In the genomic region with DNA sequence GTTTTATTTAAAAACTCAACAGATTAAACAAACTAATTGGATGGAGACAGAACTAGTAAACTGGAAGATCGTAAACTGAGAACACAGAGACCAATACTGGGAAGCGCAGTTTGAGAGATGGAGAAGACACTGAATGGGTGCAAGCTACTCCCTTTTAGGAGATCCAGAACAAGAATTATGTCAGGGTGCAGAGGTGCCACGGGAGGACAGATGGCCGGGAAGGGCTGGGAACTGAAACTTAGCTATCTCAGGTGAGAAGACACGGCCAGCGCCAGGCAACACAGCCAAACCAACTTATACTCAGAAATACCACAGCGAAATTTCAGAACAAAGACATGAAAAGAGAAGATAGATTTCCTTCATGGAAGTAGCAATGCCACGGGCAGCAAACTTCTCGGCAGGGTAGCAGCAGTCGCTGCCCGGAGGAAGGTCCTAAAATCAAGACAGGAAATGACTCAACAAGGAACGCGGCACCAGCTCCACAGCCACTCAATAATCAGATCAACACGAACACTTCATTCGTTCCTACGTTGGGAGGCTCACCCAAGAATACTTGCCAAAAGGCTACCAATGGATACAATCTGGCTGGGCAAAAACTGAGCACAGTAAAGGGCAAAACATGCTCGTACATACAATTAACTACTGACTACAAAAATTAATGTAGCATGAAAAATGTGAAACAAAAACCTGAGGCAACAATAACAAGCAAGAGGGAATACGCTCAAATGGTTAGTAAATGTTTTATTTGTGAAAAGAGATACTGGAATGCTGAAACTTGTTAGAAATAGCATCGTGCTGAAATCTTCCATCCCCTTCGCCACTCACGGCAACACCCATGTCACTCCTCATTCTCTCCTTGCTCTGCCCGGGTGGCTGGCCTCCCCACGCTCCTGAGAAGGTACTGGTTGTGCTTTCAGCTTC, we compare ENCODE assay signal across 8 cellular contexts. TPM values are rescaled to one million over a fixed set of nuclear protein-coding genes. Genes with fewer than 3 reads are reported as not detected.
DNase-seq lines count a peak whose midpoint lies in the region; ATAC-seq and TF ChIP-seq lines count a peak whose summit lies in the region.

No MANE protein-coding gene starts in this region.

- peaks cover 16% of the 10 kb centered on the region for H4K20me1 ChIP-seq in smooth muscle cell (ENCODE audit: low read depth)

- H3K4me1 Mint-ChIP-seq in CD8-positive, alpha-beta memory T cell, result peaks cover 43 to 65% (median 63%) of the 10 kb centered on the region in 3 donors

- peaks cover 2 to 22% (median 4%) of the 10 kb centered on the region in 3 donors for H3K36me3 Mint-ChIP-seq in CD8-positive, alpha-beta memory T cell

- CTCF ChIA-PET in CD8-positive, alpha-beta memory T cell (lab: Charles Lee), result interaction anchor here (1.4 to 1.6 kb wide), 2 partner anchors 16 to 58 kb away, joined by 3 read pairs; no protein-coding TSS in a partner anchor

- H3K27ac Mint-ChIP-seq in CD8-positive, alpha-beta memory T cell, result peak overlapping the region; percentile 54 to 96 (median 86)

- peak overlapping the region; percentile 18 for H3K9ac ChIP-seq in smooth muscle cell (ENCODE audit: low read depth)

- 37% methylated on average over 23 of the region's 23 CpGs for WGBS in smooth muscle cell (ENCODE audit: low lambda C conversion rate)

- POLR2A ChIA-PET in CD8-positive, alpha-beta memory T cell (lab: Charles Lee), result interaction anchor here (1.3 kb wide), 1 partner anchor 22 kb away, joined by 6 read pairs; the partner anchor contains the start of gene STK32C

- peaks cover 0 to 3% (median 0%) of the 10 kb centered on the region in 5 donors for H3K9me3 Mint-ChIP-seq in CD8-positive, alpha-beta memory T cell

- peak overlapping the region; percentile 85 to 97 (median 87) for H3K4me3 Mint-ChIP-seq in CD8-positive, alpha-beta memory T cell

- no peaks in the 10 kb centered on the region for H3K9me3 ChIP-seq in CD8-positive, alpha-beta memory T cell (ENCODE audit: low read length)
- H3K9me3 ChIP-seq in smooth muscle cell (replicated peaks; ENCODE audit: low read depth), result no peaks in the 10 kb centered on the region

- ATAC-seq in GM18867 (IDR thresholded peaks at IDR 0.05; ENCODE audit: unreplicated experiment), result no peak
- ATAC-seq in HG02588 (IDR thresholded peaks at IDR 0.05; ENCODE audit: unreplicated experiment), result no peak

- H2AFZ ChIP-seq in smooth muscle cell (ENCODE audit: low read depth), result peak overlapping the region; percentile 36

- no peaks in the 10 kb centered on the region for H3K36me3 ChIP-seq in CD8-positive, alpha-beta memory T cell (ENCODE audit: insufficient read depth, low read length)
- H3K36me3 ChIP-seq in smooth muscle cell (ENCODE audit: low read depth), result no peaks in the 10 kb centered on the region

- H3K27ac ChIP-seq in CD8-positive, alpha-beta memory T cell (ENCODE audit: low read depth, low read length), result peak overlapping the region; percentile 38
- H3K27ac ChIP-seq in VCaP, result peak overlapping the region; percentile 74
- peak overlapping the region; percentile 70 for H3K27ac ChIP-seq in smooth muscle cell (ENCODE audit: low read depth)

- H3F3A ChIP-seq in smooth muscle cell (ENCODE audit: low read depth), result peaks cover under 1% of the 10 kb centered on the region

- TF ChIP-seq CTCF in VCaP (conservative IDR thresholded peaks at IDR 0.05) (no peak), foreskin fibroblast (IDR thresholded peaks at IDR 0.05; ENCODE audit: low read depth, low read length) (no peak), smooth muscle cell (IDR thresholded peaks at IDR 0.05; ENCODE audit: borderline replicate concordance, insufficient read depth, poor library complexity, severe bottlenecking) (no peak), GM10266 (IDR thresholded peaks at IDR 0.05; ENCODE audit: control insufficient read depth, insufficient read depth, low read depth, missing control alignments) (no peak)

- H3K4me3 ChIP-seq in CD8-positive, alpha-beta memory T cell (ENCODE audit: low read length), result peak overlapping the region; percentile 92
- H3K4me3 ChIP-seq in foreskin fibroblast (ENCODE audit: low read depth in 1 of 2, low read length in 2 of 2) (peak overlapping the region; percentile 89 to 97), smooth muscle cell (peak overlapping the region; percentile 71)

- peak; percentile 7 to 49 (median 22) for DNase-seq in CD8-positive, alpha-beta memory T cell
- peak; percentile 80 for DNase-seq in HT1080 (ENCODE audit: low read depth)
- peak; percentile 76 to 80 for DNase-seq in foreskin fibroblast
- DNase-seq in smooth muscle cell (lab: John Stamatoyannopoulos, UW; ENCODE audit: unreplicated experiment), result no peak
- no peak for DNase-seq in GM10266 (ENCODE audit: extremely low spot score)

- H3K79me2 ChIP-seq in smooth muscle cell (ENCODE audit: low read depth), result peaks cover 50% of the 10 kb centered on the region

- H3K4me1 ChIP-seq in CD8-positive, alpha-beta memory T cell (ENCODE audit: insufficient read depth, low read length), result peaks cover 19% of the 10 kb centered on the region
- H3K4me1 ChIP-seq in smooth muscle cell (ENCODE audit: low read depth), result peaks cover 24% of the 10 kb centered on the region

- peak overlapping the region; percentile 91 for H3K4me2 ChIP-seq in smooth muscle cell

- H3K27me3 ChIP-seq in CD8-positive, alpha-beta memory T cell (ENCODE audit: insufficient read depth, low read length, poor library complexity, severe bottlenecking), result no peaks in the 10 kb centered on the region
- H3K27me3 ChIP-seq in smooth muscle cell (ENCODE audit: low read depth), result no peaks in the 10 kb centered on the region

- peaks cover 0 to 11% of the 10 kb centered on the region in 2 donors for H3K27me3 Mint-ChIP-seq in CD8-positive, alpha-beta memory T cell

RNA-seq across cellular contexts. Expression of gene LRRC27, which starts 2.2 kb away (rescaled TPM):
- total RNA-seq in CD8-positive, alpha-beta memory T cell, result 1 to 10 TPM; 1.8 to 3.1 TPM
- 5.7 TPM for polyA plus RNA-seq in CD8-positive, alpha-beta memory T cell
- 2.4 and 5.2 TPM in 2 replicates for total RNA-seq in HT1080 (2014; rRNA removed; shearing (Covaris generic))
- polyA plus RNA-seq in HT1080 (2015; cell fraction: cytosol; rRNA removed), result 3.2 and 5.9 TPM in 2 replicates
- polyA plus RNA-seq in HT1080 (2015; cell fraction: nucleus; rRNA removed), result 4.9 and 8.1 TPM in 2 replicates
- 6.3 and 7.6 TPM in 2 replicates for total RNA-seq in smooth muscle cell
- 11.5 and 12.8 TPM in 2 replicates for polyA plus RNA-seq in smooth muscle cell

RNA-seq across cellular contexts. Expression of gene STK32C, which starts 22.1 kb away (rescaled TPM):
- total RNA-seq in CD8-positive, alpha-beta memory T cell, result 10 to 100 TPM; 14.0 to 14.9 TPM
- 8.5 TPM for polyA plus RNA-seq in CD8-positive, alpha-beta memory T cell
- 11.5 and 14.4 TPM in 2 replicates for total RNA-seq in HT1080 (2014; rRNA removed; shearing (Covaris generic))
- 18.6 and 22.4 TPM in 2 replicates for polyA plus RNA-seq in HT1080 (2015; cell fraction: cytosol; rRNA removed)
- 13.9 and 15.9 TPM in 2 replicates for polyA plus RNA-seq in HT1080 (2015; cell fraction: nucleus; rRNA removed)
- 1.4 and 2.3 TPM in 2 replicates for total RNA-seq in smooth muscle cell
- 9.2 and 13.2 TPM in 2 replicates for polyA plus RNA-seq in smooth muscle cell

Comparison
In these comparisons a context has a peak if more than half of its experiments do, and no peak if none do; other contexts are left out.
1. DNase-seq: peak in CD8-positive, alpha-beta memory T cell (5 of 5), HT1080 (single experiment) and foreskin fibroblast (2 of 2); none in smooth muscle cell (single experiment) and GM10266 (single experiment).
2. Peak in every context shown above with its lines, with median percentiles within 50 percentile points of each other: H3K27ac ChIP-seq and H3K4me3 ChIP-seq.